Comparison of ENCODE assay signal across 1 cellular context in the genomic region with DNA sequence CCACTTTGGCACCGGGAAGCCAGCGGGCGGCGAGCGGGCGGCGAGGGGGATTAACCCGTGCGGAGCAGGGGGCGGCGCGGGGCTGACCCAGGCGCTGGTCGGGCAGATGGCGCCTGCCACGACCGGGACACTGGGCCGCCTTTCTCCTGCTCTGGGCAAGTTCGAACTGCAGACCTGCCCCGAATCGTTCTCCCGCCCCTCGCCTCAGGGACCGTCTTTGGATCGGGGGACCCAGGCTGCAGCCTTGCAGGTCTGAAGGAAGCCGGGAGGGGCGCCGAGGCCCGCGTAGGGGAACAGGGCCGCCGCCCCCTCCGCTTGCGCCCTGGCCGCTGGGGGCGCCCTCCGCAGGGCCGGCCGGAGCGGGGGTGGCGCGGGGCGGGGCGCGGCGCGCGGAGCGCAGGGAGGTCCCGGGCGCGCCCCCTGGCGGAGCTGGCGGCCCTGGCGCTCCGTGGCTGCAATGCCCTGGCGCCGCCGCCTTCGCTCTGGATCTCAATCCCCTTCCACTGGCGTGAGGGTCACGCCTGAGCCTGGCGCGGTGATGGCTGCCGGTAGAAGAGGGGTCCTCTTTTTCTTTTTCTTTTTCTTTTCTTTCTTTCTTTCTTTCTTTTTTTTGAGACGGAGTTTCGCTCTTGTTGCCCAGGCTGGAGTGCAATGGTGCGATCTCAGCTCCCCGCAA.
TF ChIP-seq lines count a peak whose summit lies in the region.

No MANE protein-coding gene starts in this region.

TF ChIP-seq in HepG2, 621 proteins besides CTCF, POLR2A, EP300 and RAD21 (continued from another document and continues in another):
- TF ChIP-seq, protein P1, sequence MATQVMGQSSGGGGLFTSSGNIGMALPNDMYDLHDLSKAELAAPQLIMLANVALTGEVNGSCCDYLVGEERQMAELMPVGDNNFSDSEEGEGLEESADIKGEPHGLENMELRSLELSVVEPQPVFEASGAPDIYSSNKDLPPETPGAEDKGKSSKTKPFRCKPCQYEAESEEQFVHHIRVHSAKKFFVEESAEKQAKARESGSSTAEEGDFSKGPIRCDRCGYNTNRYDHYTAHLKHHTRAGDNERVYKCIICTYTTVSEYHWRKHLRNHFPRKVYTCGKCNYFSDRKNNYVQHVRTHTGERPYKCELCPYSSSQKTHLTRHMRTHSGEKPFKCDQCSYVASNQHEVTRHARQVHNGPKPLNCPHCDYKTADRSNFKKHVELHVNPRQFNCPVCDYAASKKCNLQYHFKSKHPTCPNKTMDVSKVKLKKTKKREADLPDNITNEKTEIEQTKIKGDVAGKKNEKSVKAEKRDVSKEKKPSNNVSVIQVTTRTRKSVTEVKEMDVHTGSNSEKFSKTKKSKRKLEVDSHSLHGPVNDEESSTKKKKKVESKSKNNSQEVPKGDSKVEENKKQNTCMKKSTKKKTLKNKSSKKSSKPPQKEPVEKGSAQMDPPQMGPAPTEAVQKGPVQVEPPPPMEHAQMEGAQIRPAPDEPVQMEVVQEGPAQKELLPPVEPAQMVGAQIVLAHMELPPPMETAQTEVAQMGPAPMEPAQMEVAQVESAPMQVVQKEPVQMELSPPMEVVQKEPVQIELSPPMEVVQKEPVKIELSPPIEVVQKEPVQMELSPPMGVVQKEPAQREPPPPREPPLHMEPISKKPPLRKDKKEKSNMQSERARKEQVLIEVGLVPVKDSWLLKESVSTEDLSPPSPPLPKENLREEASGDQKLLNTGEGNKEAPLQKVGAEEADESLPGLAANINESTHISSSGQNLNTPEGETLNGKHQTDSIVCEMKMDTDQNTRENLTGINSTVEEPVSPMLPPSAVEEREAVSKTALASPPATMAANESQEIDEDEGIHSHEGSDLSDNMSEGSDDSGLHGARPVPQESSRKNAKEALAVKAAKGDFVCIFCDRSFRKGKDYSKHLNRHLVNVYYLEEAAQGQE (IDR thresholded peaks at IDR 0.05; ENCODE audit: borderline replicate concordance in 1 of 2, low read depth in 1 of 2, low read length in 2 of 2) = no peak
- TF ChIP-seq ZMYM3 (CRISPR knock-in tag; IDR thresholded peaks at IDR 0.05) = 0 out of 2 replicates have a peak, but pooled peaks have one; percentile 28
- TF ChIP-seq POGZ (CRISPR knock-in tag; IDR thresholded peaks at IDR 0.05) = 0 out of 2 replicates have a peak, but pooled peaks have one; percentile 24
- TF ChIP-seq ETV5 (CRISPR knock-in tag; IDR thresholded peaks at IDR 0.05; ENCODE audit: borderline replicate concordance) = 0 out of 2 replicates have a peak, but pooled peaks have one; percentile 9
- TF ChIP-seq, protein P2, sequence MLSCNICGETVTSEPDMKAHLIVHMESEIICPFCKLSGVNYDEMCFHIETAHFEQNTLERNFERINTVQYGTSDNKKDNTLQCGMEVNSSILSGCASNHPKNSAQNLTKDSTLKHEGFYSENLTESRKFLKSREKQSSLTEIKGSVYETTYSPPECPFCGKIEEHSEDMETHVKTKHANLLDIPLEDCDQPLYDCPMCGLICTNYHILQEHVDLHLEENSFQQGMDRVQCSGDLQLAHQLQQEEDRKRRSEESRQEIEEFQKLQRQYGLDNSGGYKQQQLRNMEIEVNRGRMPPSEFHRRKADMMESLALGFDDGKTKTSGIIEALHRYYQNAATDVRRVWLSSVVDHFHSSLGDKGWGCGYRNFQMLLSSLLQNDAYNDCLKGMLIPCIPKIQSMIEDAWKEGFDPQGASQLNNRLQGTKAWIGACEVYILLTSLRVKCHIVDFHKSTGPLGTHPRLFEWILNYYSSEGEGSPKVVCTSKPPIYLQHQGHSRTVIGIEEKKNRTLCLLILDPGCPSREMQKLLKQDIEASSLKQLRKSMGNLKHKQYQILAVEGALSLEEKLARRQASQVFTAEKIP (CRISPR knock-in tag; IDR thresholded peaks at IDR 0.05; ENCODE audit: borderline replicate concordance) = no peak
- TF ChIP-seq, protein P3, sequence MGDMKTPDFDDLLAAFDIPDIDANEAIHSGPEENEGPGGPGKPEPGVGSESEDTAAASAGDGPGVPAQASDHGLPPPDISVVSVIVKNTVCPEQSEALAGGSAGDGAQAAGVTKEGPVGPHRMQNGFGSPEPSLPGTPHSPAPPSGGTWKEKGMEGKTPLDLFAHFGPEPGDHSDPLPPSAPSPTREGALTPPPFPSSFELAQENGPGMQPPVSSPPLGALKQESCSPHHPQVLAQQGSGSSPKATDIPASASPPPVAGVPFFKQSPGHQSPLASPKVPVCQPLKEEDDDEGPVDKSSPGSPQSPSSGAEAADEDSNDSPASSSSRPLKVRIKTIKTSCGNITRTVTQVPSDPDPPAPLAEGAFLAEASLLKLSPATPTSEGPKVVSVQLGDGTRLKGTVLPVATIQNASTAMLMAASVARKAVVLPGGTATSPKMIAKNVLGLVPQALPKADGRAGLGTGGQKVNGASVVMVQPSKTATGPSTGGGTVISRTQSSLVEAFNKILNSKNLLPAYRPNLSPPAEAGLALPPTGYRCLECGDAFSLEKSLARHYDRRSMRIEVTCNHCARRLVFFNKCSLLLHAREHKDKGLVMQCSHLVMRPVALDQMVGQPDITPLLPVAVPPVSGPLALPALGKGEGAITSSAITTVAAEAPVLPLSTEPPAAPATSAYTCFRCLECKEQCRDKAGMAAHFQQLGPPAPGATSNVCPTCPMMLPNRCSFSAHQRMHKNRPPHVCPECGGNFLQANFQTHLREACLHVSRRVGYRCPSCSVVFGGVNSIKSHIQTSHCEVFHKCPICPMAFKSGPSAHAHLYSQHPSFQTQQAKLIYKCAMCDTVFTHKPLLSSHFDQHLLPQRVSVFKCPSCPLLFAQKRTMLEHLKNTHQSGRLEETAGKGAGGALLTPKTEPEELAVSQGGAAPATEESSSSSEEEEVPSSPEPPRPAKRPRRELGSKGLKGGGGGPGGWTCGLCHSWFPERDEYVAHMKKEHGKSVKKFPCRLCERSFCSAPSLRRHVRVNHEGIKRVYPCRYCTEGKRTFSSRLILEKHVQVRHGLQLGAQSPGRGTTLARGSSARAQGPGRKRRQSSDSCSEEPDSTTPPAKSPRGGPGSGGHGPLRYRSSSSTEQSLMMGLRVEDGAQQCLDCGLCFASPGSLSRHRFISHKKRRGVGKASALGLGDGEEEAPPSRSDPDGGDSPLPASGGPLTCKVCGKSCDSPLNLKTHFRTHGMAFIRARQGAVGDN (CRISPR knock-in tag; IDR thresholded peaks at IDR 0.05) = peak; percentile 63; the same call in 1 of the 2 replicates
- no peak for TF ChIP-seq ZNF235 (CRISPR knock-in tag; IDR thresholded peaks at IDR 0.05; ENCODE audit: borderline replicate concordance)
- TF ChIP-seq ZNF350 (CRISPR knock-in tag; IDR thresholded peaks at IDR 0.05; ENCODE audit: borderline replicate concordance, low read depth) = no peak
- no peak for TF ChIP-seq CENPX (CRISPR knock-in tag; IDR thresholded peaks at IDR 0.05)
- TF ChIP-seq ZNF280D (CRISPR knock-in tag; IDR thresholded peaks at IDR 0.05) = 0 out of 2 replicates have a peak, but pooled peaks have one; percentile 26
- 0 out of 2 replicates have a peak, but pooled peaks have one; percentile 16 for TF ChIP-seq MYPOP (CRISPR knock-in tag; IDR thresholded peaks at IDR 0.05)
- no peak for TF ChIP-seq SRSF9 (IDR thresholded peaks at IDR 0.05; ENCODE audit: borderline replicate concordance, insufficient read depth, low read depth, low read length, poor library complexity, severe bottlenecking)
- TF ChIP-seq ZNF264 (CRISPR knock-in tag; IDR thresholded peaks at IDR 0.05) = no peak
- TF ChIP-seq ZFX (CRISPR knock-in tag; IDR thresholded peaks at IDR 0.05; ENCODE audit: low read depth) = peak; percentile 59
- peak; percentile 46; the same call in 1 of the 2 replicates for TF ChIP-seq PHF8 (CRISPR knock-in tag; IDR thresholded peaks at IDR 0.05)
- TF ChIP-seq ZFP91 (CRISPR knock-in tag; IDR thresholded peaks at IDR 0.05; ENCODE audit: borderline replicate concordance) = peak; percentile 49; the same call in 1 of the 2 replicates
- peak; percentile 94 for TF ChIP-seq MAZ (IDR thresholded peaks at IDR 0.05; ENCODE audit: borderline replicate concordance, low read depth, low read length)
- TF ChIP-seq MAZ (CRISPR knock-in tag; IDR thresholded peaks at IDR 0.05; ENCODE audit: low read depth) = no peak
- TF ChIP-seq, protein P4, sequence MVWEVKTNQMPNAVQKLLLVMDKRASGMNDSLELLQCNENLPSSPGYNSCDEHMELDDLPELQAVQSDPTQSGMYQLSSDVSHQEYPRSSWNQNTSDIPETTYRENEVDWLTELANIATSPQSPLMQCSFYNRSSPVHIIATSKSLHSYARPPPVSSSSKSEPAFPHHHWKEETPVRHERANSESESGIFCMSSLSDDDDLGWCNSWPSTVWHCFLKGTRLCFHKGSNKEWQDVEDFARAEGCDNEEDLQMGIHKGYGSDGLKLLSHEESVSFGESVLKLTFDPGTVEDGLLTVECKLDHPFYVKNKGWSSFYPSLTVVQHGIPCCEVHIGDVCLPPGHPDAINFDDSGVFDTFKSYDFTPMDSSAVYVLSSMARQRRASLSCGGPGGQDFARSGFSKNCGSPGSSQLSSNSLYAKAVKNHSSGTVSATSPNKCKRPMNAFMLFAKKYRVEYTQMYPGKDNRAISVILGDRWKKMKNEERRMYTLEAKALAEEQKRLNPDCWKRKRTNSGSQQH (CRISPR knock-in tag; IDR thresholded peaks at IDR 0.05; ENCODE audit: low read depth) = no peak
- no peak for TF ChIP-seq KLF15 (CRISPR knock-in tag; IDR thresholded peaks at IDR 0.05; ENCODE audit: borderline replicate concordance)
- TF ChIP-seq GABPB1 (CRISPR knock-in tag; IDR thresholded peaks at IDR 0.05) = 0 out of 2 replicates have a peak, but pooled peaks have one; percentile 17
- TF ChIP-seq ZNF776 (CRISPR knock-in tag; IDR thresholded peaks at IDR 0.05) = 0 out of 2 replicates have a peak, but pooled peaks have one; percentile 18
- no peak for TF ChIP-seq PHF5A (CRISPR knock-in tag; IDR thresholded peaks at IDR 0.05; ENCODE audit: low read depth, unreplicated experiment)
- peak; percentile 53 for TF ChIP-seq SALL1 (CRISPR knock-in tag; IDR thresholded peaks at IDR 0.05)
- TF ChIP-seq ZNF160 (CRISPR knock-in tag; IDR thresholded peaks at IDR 0.05) = no peak
- no peak for TF ChIP-seq TEAD3 (CRISPR knock-in tag; optimal IDR thresholded peaks at IDR 0.05; ENCODE audit: borderline replicate concordance)
- TF ChIP-seq HINFP (CRISPR knock-in tag; IDR thresholded peaks at IDR 0.05; ENCODE audit: low read depth) = 0 out of 2 replicates have a peak, but pooled peaks have one; percentile 28
- TF ChIP-seq DR1 (CRISPR knock-in tag; IDR thresholded peaks at IDR 0.05) = 0 out of 2 replicates have a peak, but pooled peaks have one; percentile 15
- no peak for TF ChIP-seq CAMTA2 (CRISPR knock-in tag; IDR thresholded peaks at IDR 0.05; ENCODE audit: borderline replicate concordance)
- TF ChIP-seq ZMYM4 (CRISPR knock-in tag; IDR thresholded peaks at IDR 0.05) = peak; percentile 34; the same call in 1 of the 2 replicates
- no peak for TF ChIP-seq HDAC6 (IDR thresholded peaks at IDR 0.05; ENCODE audit: low read depth, low read length)
- TF ChIP-seq MTF2 (CRISPR knock-in tag; IDR thresholded peaks at IDR 0.05; ENCODE audit: borderline replicate concordance) = 0 out of 2 replicates have a peak, but pooled peaks have one; percentile 14
